8 cellular contexts compared by ENCODE assay signal in genomic region chr12:51953925-51954324, GRCh38. TPM values are rescaled to one million over a fixed set of nuclear protein-coding genes. Genes with fewer than 3 reads are reported as not detected.
A peak's percentile ranks its signal among the peaks of the same experiment; 100 is the strongest.
DNase-seq lines count a peak whose midpoint lies in the region; ATAC-seq and TF ChIP-seq lines count a peak whose summit lies in the region.

No MANE protein-coding gene starts in this region.

- peaks cover under 1 to 3% of the 10 kb centered on the region in 2 donors for H3K36me3 Mint-ChIP-seq in CD4-positive, alpha-beta memory T cell
- no peaks in the 10 kb centered on the region for H3K36me3 Mint-ChIP-seq in osteocyte (ENCODE audit: unreplicated experiment)

- H3K4me3 ChIP-seq in CD4-positive, alpha-beta memory T cell (ENCODE audit: low read length in 2 of 2) = no peak overlapping the region
- H3K4me3 ChIP-seq in Peyer's patch (peak overlapping the region in 2 of 4 donors; percentile 78 to 90), gastroesophageal sphincter (peak overlapping the region in 1 of 2 donors; percentile 9), psoas muscle (peak overlapping the region; percentile 99)

- ATAC-seq in gastroesophageal sphincter = no peak
- ATAC-seq in psoas muscle = no peak
- ATAC-seq in GM21447 (IDR thresholded peaks at IDR 0.05; ENCODE audit: unreplicated experiment) = no peak

- H3K4me3 Mint-ChIP-seq in CD4-positive, alpha-beta memory T cell = peak overlapping the region in 3 of 8 donors; percentile 53 to 84 (median 59)
- H3K4me3 Mint-ChIP-seq in osteocyte (ENCODE audit: unreplicated experiment) = no peak overlapping the region

- whole genome bisulfite sequencing in gastroesophageal sphincter (ENCODE audit: low coverage in 1 of 2), 2 donors = 18 to 32% methylated on average over 4 of the region's 4 CpGs
- WGBS in psoas muscle, 3 donors = 24 to 45% (median 26%) methylated on average over 4 of the region's 4 CpGs

- no peaks in the 10 kb centered on the region for H3K9me3 Mint-ChIP-seq in CD4-positive, alpha-beta memory T cell
- H3K9me3 Mint-ChIP-seq in osteocyte (ENCODE audit: unreplicated experiment) = no peaks in the 10 kb centered on the region

- no peak for TF ChIP-seq POLR2A in Peyer's patch (IDR thresholded peaks at IDR 0.05)
- no peak for TF ChIP-seq POLR2A in gastroesophageal sphincter (IDR thresholded peaks at IDR 0.05)

- POLR2A ChIA-PET in CD4-positive, alpha-beta memory T cell (lab: Charles Lee; ENCODE audit: partially characterized antibody) = interaction anchor here (0.6 kb wide), 2 partner anchors 18 to 133 kb away, joined by 3 read pairs; no protein-coding TSS in a partner anchor

- H3K27me3 Mint-ChIP-seq in CD4-positive, alpha-beta memory T cell = no peaks in the 10 kb centered on the region
- peaks cover 10% of the 10 kb centered on the region for H3K27me3 Mint-ChIP-seq in osteocyte (ENCODE audit: unreplicated experiment)

- no peak overlapping the region for H3K27ac ChIP-seq in CD4-positive, alpha-beta memory T cell (ENCODE audit: low read depth, low read length)
- H3K27ac ChIP-seq in Peyer's patch (peak overlapping the region in 3 of 4 donors; percentile 87 to 92 (median 91)), gastroesophageal sphincter (peak overlapping the region; percentile 48 to 95 (median 87)), psoas muscle (peak overlapping the region; percentile 97)

- DNase-seq in CD4-positive, alpha-beta memory T cell = no peak
- DNase-seq in Peyer's patch (no peak), psoas muscle (no peak), NCI-H2196 treated with DMSO at 0.1 percent for 48 hours (lab: John Stamatoyannopoulos, UW; ENCODE audit: unreplicated experiment) (no peak), osteocyte (ENCODE audit: extremely low spot score, unreplicated experiment) (no peak)
- DNase-seq in stimulated activated CD4-positive, alpha-beta T cell treated with anti-CD3 and anti-CD28 coated beads, Interleukin-4, amount 100 ng/mL, for 24 hours = no peak

- peaks cover 30% of the 10 kb centered on the region for H3K4me1 ChIP-seq in CD4-positive, alpha-beta memory T cell (ENCODE audit: insufficient read depth, low read length)
- H3K4me1 ChIP-seq in Peyer's patch (peaks cover 0 to 37% (median 7%) of the 10 kb centered on the region in 4 donors), gastroesophageal sphincter (peaks cover 14 to 68% (median 27%) of the 10 kb centered on the region in 3 donors), psoas muscle (peaks cover 48% of the 10 kb centered on the region)

- no peak for TF ChIP-seq CTCF in Peyer's patch (IDR thresholded peaks at IDR 0.05)
- no peak for TF ChIP-seq CTCF in gastroesophageal sphincter (IDR thresholded peaks at IDR 0.05)
- no peak for TF ChIP-seq CTCF in psoas muscle (IDR thresholded peaks at IDR 0.05)
- no peak for TF ChIP-seq CTCF in osteocyte (IDR thresholded peaks at IDR 0.05)

- H3K4me1 Mint-ChIP-seq in CD4-positive, alpha-beta memory T cell = peaks cover 34 to 55% (median 46%) of the 10 kb centered on the region in 4 donors
- H3K4me1 Mint-ChIP-seq in osteocyte (ENCODE audit: unreplicated experiment) = peaks cover 22% of the 10 kb centered on the region

- TF ChIP-seq EP300 in gastroesophageal sphincter (IDR thresholded peaks at IDR 0.05) = no peak

- no peaks in the 10 kb centered on the region for H3K27me3 ChIP-seq in CD4-positive, alpha-beta memory T cell (ENCODE audit: insufficient read depth, low read length)
- H3K27me3 ChIP-seq in Peyer's patch (no peaks in the 10 kb centered on the region), gastroesophageal sphincter (no peaks in the 10 kb centered on the region), psoas muscle (ENCODE audit: insufficient read depth in 3 of 3, low read length in 2 of 3) (no peaks in the 10 kb centered on the region)

- CTCF ChIA-PET in CD4-positive, alpha-beta memory T cell (lab: Charles Lee; ENCODE audit: partially characterized antibody) = interaction anchor here (3.4 kb wide), 1 partner anchor 17 kb away, joined by 10 read pairs; no protein-coding TSS in a partner anchor

- H3K36me3 ChIP-seq in CD4-positive, alpha-beta memory T cell (ENCODE audit: insufficient read depth, low read length) = no peaks in the 10 kb centered on the region
- H3K36me3 ChIP-seq in Peyer's patch (no peaks in the 10 kb centered on the region), gastroesophageal sphincter (no peaks in the 10 kb centered on the region), psoas muscle (ENCODE audit: insufficient read depth in 1 of 2, low read depth in 1 of 2) (no peaks in the 10 kb centered on the region)

- intact Hi-C loops in CD4-positive, alpha-beta memory T cell (cut with micrococcal nuclease) = loop anchor here (5.0 kb wide), 1 partner anchor 1672 kb away; the partner anchor contains the start of gene LIMA1
- intact Hi-C loops in psoas muscle (cut with DNase I) = no loop called here

- no peaks in the 10 kb centered on the region for H3K9me3 ChIP-seq in CD4-positive, alpha-beta memory T cell (ENCODE audit: control insufficient read depth in 1 of 2, low read length in 2 of 2)
- H3K9me3 ChIP-seq in Peyer's patch = no peaks in the 10 kb centered on the region
- H3K9me3 ChIP-seq in gastroesophageal sphincter = no peaks in the 10 kb centered on the region
- no peaks in the 10 kb centered on the region for H3K9me3 ChIP-seq in psoas muscle

- H3K27ac Mint-ChIP-seq in CD4-positive, alpha-beta memory T cell = peak overlapping the region; percentile 2 to 80 (median 26)
- no peak overlapping the region for H3K27ac Mint-ChIP-seq in osteocyte (ENCODE audit: unreplicated experiment)

RNA-seq across cellular contexts. Expression of gene ACVR1B, which starts 2.4 kb away (rescaled TPM):
- total RNA-seq in CD4-positive, alpha-beta memory T cell = 10 to 100 TPM; 10.8 to 12.6 TPM
- polyA plus RNA-seq in CD4-positive, alpha-beta memory T cell = 1 to 10 TPM in 1 of 2 donors, under 1 TPM in 1; 0.42 to 2.5 TPM
- total RNA-seq in Peyer's patch = 10 to 100 TPM in 3 of 4 donors, 1 to 10 TPM in 1; 9.1 to 71.6 (median 59.2) TPM
- 10 to 100 TPM in 2 of 4 donors, 1 to 10 TPM in 2; 6.5 to 17.9 (median 10.5) TPM for total RNA-seq in gastroesophageal sphincter
- 10 to 100 TPM; 10.5 to 16.6 (median 14.0) TPM for total RNA-seq in psoas muscle
- 10 to 100 TPM in 1 of 3 donors, 1 to 10 TPM in 2; 5.8 to 14.9 (median 6.0) TPM for polyA plus RNA-seq in psoas muscle
- total RNA-seq in osteocyte = 15.2 and 15.8 TPM in 2 replicates

RNA-seq across cellular contexts. Expression of gene ACVRL1, which starts 46.6 kb away (rescaled TPM):
- total RNA-seq in CD4-positive, alpha-beta memory T cell = under 1 TPM; 0.15 to 0.83 TPM
- not detected for polyA plus RNA-seq in CD4-positive, alpha-beta memory T cell
- total RNA-seq in Peyer's patch = 100 to 1,000 TPM in 1 of 4 donors, 10 to 100 TPM in 3; 46.4 to 169 (median 56.8) TPM
- total RNA-seq in gastroesophageal sphincter = 100 to 1,000 TPM in 3 of 4 donors, 10 to 100 TPM in 1; 77.4 to 133 (median 118) TPM
- 10 to 100 TPM; 24.1 to 40.8 (median 25.8) TPM for total RNA-seq in psoas muscle
- 10 to 100 TPM; 10.8 to 22.8 (median 13.9) TPM for polyA plus RNA-seq in psoas muscle
- total RNA-seq in osteocyte = not detected in 2 replicates

RNA-seq across cellular contexts. Expression of gene TAMALIN, which starts 52.8 kb away (rescaled TPM):
- 10 to 100 TPM; 30.5 to 31.7 TPM for total RNA-seq in CD4-positive, alpha-beta memory T cell
- 1 to 10 TPM; 1.2 to 5.3 TPM for polyA plus RNA-seq in CD4-positive, alpha-beta memory T cell
- 100 to 1,000 TPM in 1 of 4 donors, 10 to 100 TPM in 1, 1 to 10 TPM in 2; 1.2 to 112 (median 16.2) TPM for total RNA-seq in Peyer's patch
- total RNA-seq in gastroesophageal sphincter = 10 to 100 TPM; 11.8 to 18.0 (median 16.1) TPM
- total RNA-seq in psoas muscle = 10 to 100 TPM in 3 of 4 donors, 1 to 10 TPM in 1; 8.0 to 12.8 (median 11.5) TPM
- polyA plus RNA-seq in psoas muscle = 1 to 10 TPM; 5.5 to 9.6 (median 6.8) TPM
- total RNA-seq in osteocyte = 22.5 and 25.5 TPM in 2 replicates

Comparison
In these comparisons a context has a peak if more than half of its experiments do, and no peak if none do; other contexts are left out.
1. RNA of gene ACVRL1, which starts 46.6 kb away (total RNA-seq): 77.4 to 133 TPM in gastroesophageal sphincter, 46.4 to 169 TPM in Peyer's patch and 24.1 to 40.8 TPM in psoas muscle; 0.15 to 0.83 TPM in CD4-positive, alpha-beta memory T cell and not detected in osteocyte; every median in the first group is over 10 times any median in the second.